ENCODE assay signal across 1 cellular context in the genomic region with DNA sequence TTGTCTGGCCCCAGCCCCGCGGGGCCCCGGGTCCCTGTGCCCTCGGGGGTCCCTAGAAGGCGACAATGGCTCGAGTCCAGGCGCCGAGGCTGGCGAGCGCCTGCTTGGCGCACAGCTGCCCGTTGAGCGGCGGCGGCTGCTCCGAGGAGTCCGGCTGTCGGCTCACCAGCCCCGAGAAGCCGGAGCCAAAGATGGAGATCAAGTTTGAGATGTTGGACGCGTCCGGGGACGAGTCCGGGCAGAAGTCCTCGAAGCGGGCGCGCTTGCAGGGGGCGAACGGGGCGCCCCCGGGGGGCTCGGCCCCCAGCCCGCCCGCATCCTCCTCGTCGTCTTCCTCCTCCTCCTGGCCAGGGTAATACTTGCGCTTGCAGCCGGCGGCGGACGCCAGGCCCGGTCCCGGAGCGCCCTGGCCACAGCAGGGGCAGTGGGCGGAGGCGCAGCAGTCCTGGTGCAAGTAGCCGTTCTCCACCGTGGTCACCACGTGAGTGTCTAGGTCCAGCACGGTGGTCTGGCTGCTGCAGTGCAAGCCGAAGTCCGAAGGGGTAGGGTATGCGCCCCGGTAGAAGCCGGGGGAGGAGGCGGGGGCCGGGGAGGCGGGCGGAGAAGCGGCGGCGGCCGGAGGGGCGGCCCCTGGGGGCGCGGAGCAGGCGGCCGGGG.
TF ChIP-seq lines count a peak whose summit lies in the region.

No MANE protein-coding gene starts in this region.

TF ChIP-seq in WTC11, 78 proteins besides CTCF, POLR2A, EP300 and RAD21 (continued from another document):
- TF ChIP-seq, protein P1, sequence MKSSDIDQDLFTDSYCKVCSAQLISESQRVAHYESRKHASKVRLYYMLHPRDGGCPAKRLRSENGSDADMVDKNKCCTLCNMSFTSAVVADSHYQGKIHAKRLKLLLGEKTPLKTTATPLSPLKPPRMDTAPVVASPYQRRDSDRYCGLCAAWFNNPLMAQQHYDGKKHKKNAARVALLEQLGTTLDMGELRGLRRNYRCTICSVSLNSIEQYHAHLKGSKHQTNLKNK (CRISPR knock-in tag; IDR thresholded peaks at IDR 0.05) = no peak
- TF ChIP-seq ZNF423 (CRISPR knock-in tag; IDR thresholded peaks at IDR 0.05) = no peak
